Comparison of ENCODE assay signal across 18 cellular contexts in the genomic region with DNA sequence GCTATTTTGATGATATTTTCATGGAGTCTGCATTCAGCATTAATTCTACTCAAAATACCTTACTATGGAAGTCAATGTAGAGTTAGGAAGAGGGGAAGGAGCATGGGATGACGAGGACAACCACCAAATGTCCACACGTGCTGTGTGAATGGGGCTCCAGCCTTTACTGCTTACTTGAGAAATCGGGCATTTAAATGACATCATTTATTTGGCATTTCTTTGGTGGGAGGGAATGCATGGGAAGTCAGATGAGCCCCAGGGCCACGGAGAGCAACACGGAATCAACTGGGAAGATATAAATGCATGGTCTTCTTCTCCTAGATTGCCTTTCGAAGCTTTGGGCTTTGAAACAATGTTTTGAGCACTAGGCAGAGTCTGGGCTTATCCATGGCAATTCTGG.
"Had no signal": no experiment of that assay in that cellular context is flagged by ENCODE, and none has a peak within 500 bp of the region (broad histone marks: within the 10 kb centered on the region; RNA-seq: fewer than 3 reads in every experiment).

No MANE protein-coding gene starts in this region.

- H3K27me3 ChIP-seq: tibial artery had no signal

- H3K27ac ChIP-seq: tibial artery, VCaP had no signal

- H3K4me3 ChIP-seq: lung, tibial artery had no signal

- H3K36me3 ChIP-seq: tibial artery had no signal

- DNase-seq: activated CD4-positive, CD25-positive, alpha-beta regulatory T cell treated with anti-CD3 and anti-CD28 coated beads, Interleukin-2, amount 50 U/mL, for 72 hours; activated CD8-positive, alpha-beta memory T cell treated with anti-CD3 and anti-CD28 coated beads for 24 hours; activated gamma-delta T cell; effector CD4-positive, alpha-beta T cell; hypothalamus; naive B cell; retina; stimulated activated naive CD8-positive, alpha-beta T cell treated with anti-CD3 and anti-CD28 coated beads, Interleukin-15, Interleukin-2, amounts not matched to agents 100 U/mL and 50 U/mL, for 24 hours; substantia nigra; T-helper 17 cell; tibial artery had no signal

- H3K4me1 ChIP-seq: tibial artery had no signal

- H3K27ac Mint-ChIP-seq: activated naive CD4-positive, alpha-beta T cell treated with anti-CD3 and anti-CD28 coated beads, Interleukin-2, amount 50 U/mL, for 24 hours; naive B cell; T-helper 17 cell had no signal

- H3K4me3 Mint-ChIP-seq: activated naive CD4-positive, alpha-beta T cell treated with anti-CD3 and anti-CD28 coated beads, Interleukin-2, amount 50 U/mL, for 24 hours; naive B cell; neural crest cell; T-helper 17 cell had no signal

- FAIRE-seq: astrocyte, bronchial epithelial cell had no signal

- H3K27me3 Mint-ChIP-seq: activated naive CD4-positive, alpha-beta T cell treated with anti-CD3 and anti-CD28 coated beads, Interleukin-2, amount 50 U/mL, for 24 hours; T-helper 17 cell had no signal

- ATAC-seq: left lobe of liver; stimulated activated naive CD8-positive, alpha-beta T cell treated with anti-CD3 and anti-CD28 coated beads, Interleukin-15, Interleukin-2, amounts not matched to agents 100 U/mL and 50 U/mL, for 24 hours; T-helper 17 cell had no signal

- H3K36me3 Mint-ChIP-seq: activated naive CD4-positive, alpha-beta T cell treated with anti-CD3 and anti-CD28 coated beads, Interleukin-2, amount 50 U/mL, for 24 hours had no signal

- H3K4me1 Mint-ChIP-seq: activated naive CD4-positive, alpha-beta T cell treated with anti-CD3 and anti-CD28 coated beads, Interleukin-2, amount 50 U/mL, for 24 hours; naive B cell; neural crest cell; T-helper 17 cell had no signal
